In genomic region chr22:23026777-23027176, GRCh38 we compare ENCODE assay signal across 7 cellular contexts.
"Had no signal": no experiment of that assay in that cellular context is flagged by ENCODE, and none has a peak within 500 bp of the region (broad histone marks: within the 10 kb centered on the region; RNA-seq: fewer than 3 reads in every experiment).

No MANE protein-coding gene starts in this region.

- H3K27ac Mint-ChIP-seq: H9 had no signal

- ATAC-seq: HepG2 had no signal

- H3K4me1 Mint-ChIP-seq: IgD-negative memory B cell had no signal

- H3K4me3 Mint-ChIP-seq: H9, IgD-negative memory B cell had no signal

- H3K27ac ChIP-seq: HL-60 had no signal

- H3K9me3 Mint-ChIP-seq: IgD-negative memory B cell had no signal

- DNase-seq: GOT3, H9, HCEC 1CT, KG1 had no signal

- H3K36me3 Mint-ChIP-seq: IgD-negative memory B cell had no signal

- H3K27me3 Mint-ChIP-seq: IgD-negative memory B cell had no signal
